In the genomic region with DNA sequence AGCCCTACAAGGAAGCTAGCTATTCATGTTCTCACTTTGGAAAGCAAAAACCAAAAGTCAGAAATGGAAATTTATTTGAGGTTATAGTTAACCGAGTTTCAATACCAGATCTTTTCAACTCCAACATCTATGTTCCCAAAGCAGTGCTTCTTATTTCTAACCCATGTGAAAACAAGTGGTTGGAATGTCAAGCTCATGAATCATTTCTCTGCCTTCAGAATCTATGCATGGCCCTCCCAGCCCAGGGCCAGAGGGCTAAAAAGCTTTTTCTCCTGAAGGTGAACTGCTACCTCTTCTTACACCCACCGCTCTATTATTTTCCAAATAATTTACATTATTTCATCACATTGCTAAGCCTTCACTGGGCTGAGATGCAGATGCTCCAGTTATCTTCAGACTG, we compare ENCODE assay signal across 17 cellular contexts.
DNase-seq lines count a peak whose midpoint lies in the region; ATAC-seq, FAIRE-seq and TF ChIP-seq lines count a peak whose summit lies in the region.
"Had no signal": no experiment of that assay in that cellular context is flagged by ENCODE, and none has a peak within 500 bp of the region (broad histone marks: within the 10 kb centered on the region; RNA-seq: fewer than 3 reads in every experiment).

No MANE protein-coding gene starts in this region.

- no peaks in the 10 kb centered on the region for H3K36me3 ChIP-seq in astrocyte (ENCODE audit: insufficient read depth, low read length)
- H3K36me3 ChIP-seq in osteoblast (ENCODE audit: insufficient read depth, low read length): no peaks in the 10 kb centered on the region

- peaks cover 12% of the 10 kb centered on the region for H3K4me1 Mint-ChIP-seq in astrocyte (ENCODE audit: low read depth, unreplicated experiment)

- no peak overlapping the region for H3K27ac ChIP-seq in astrocyte (ENCODE audit: low read depth, low read length)
- no peak overlapping the region for H3K27ac ChIP-seq in osteoblast (ENCODE audit: low read depth, low read length)

- DNase-seq in ELR (ENCODE audit: low read depth): peak; percentile 16
- peak; percentile 31 for DNase-seq in astrocyte (ENCODE audit: low read depth)
- DNase-seq in fibroblast of peridontal ligament (ENCODE audit: extremely low read depth): peak; percentile 28
- DNase-seq in osteoblast (ENCODE audit: insufficient read length, low spot score, missing footprints): peak; percentile 71
- no peak for DNase-seq in stimulated activated CD4-positive, alpha-beta T cell treated with anti-CD3 and anti-CD28 coated beads, Interleukin-4, amount 100 ng/mL, for 1 hour
- no peak for DNase-seq in stimulated activated CD4-positive, alpha-beta T cell treated with anti-CD3 and anti-CD28 coated beads, Interleukin-15, amount 100 ng/mL, for 24 hours
- DNase-seq: C1 segment of cervical spinal cord, H7, MV-4-11, NCI-H1436, NCI-H2081, NCI-H526, RPMI8226 had no signal

- H3K4me3 ChIP-seq in astrocyte (ENCODE audit: insufficient read depth, low read depth, low read length) (no peak overlapping the region), osteoblast (ENCODE audit: insufficient read depth, low read length) (no peak overlapping the region)

- H3K79me2 ChIP-seq in astrocyte (ENCODE audit: insufficient read depth, low read length): no peaks in the 10 kb centered on the region
- H3K79me2 ChIP-seq in osteoblast (ENCODE audit: insufficient read depth, low read length): no peaks in the 10 kb centered on the region

- H3K4me1 ChIP-seq in astrocyte (ENCODE audit: insufficient read depth, low read length) (no peaks in the 10 kb centered on the region), osteoblast (ENCODE audit: insufficient read depth, low read length) (no peaks in the 10 kb centered on the region)

- no peak overlapping the region for H3K4me3 Mint-ChIP-seq in astrocyte (ENCODE audit: unreplicated experiment)

- H3K4me2 ChIP-seq in astrocyte (ENCODE audit: low read length): no peak overlapping the region
- no peak overlapping the region for H3K4me2 ChIP-seq in osteoblast (ENCODE audit: insufficient read depth, low read length)

- peak overlapping the region; percentile 18 for H3K27ac Mint-ChIP-seq in astrocyte (ENCODE audit: unreplicated experiment)

- H3K9me3 Mint-ChIP-seq in astrocyte (ENCODE audit: unreplicated experiment): no peaks in the 10 kb centered on the region

- H3K9ac ChIP-seq in astrocyte (ENCODE audit: low read length): no peak overlapping the region

- peaks cover 2% of the 10 kb centered on the region for H3K9me3 ChIP-seq in astrocyte (ENCODE audit: insufficient read depth, low read depth, low read length)
- no peaks in the 10 kb centered on the region for H3K9me3 ChIP-seq in osteoblast (ENCODE audit: low read depth, low read length)

- H3K27me3 Mint-ChIP-seq in astrocyte (ENCODE audit: low read depth, unreplicated experiment): no peaks in the 10 kb centered on the region

- H3K36me3 Mint-ChIP-seq in astrocyte (ENCODE audit: low read depth, unreplicated experiment): peaks cover 2% of the 10 kb centered on the region

- H4K20me1 ChIP-seq in astrocyte (ENCODE audit: insufficient read depth, low read length) (no peaks in the 10 kb centered on the region), osteoblast (ENCODE audit: insufficient read depth, low read length) (no peaks in the 10 kb centered on the region)

- H2AFZ ChIP-seq in astrocyte (ENCODE audit: low read depth, low read length) (no peak overlapping the region), osteoblast (ENCODE audit: low read length) (no peak overlapping the region)

- no peak for FAIRE-seq in astrocyte (lab: Jason Lieb, UNC)
- FAIRE-seq: A204.1, HepG2 had no signal

- TF ChIP-seq POLR2A in GM18505 (IDR thresholded peaks at IDR 0.05; ENCODE audit: borderline replicate concordance, extremely low read depth, insufficient read depth, insufficient read length): no peak

- ATAC-seq in HG03442 (IDR thresholded peaks at IDR 0.05; ENCODE audit: unreplicated experiment): no peak
- no peak for ATAC-seq in GM18505 (IDR thresholded peaks at IDR 0.05; ENCODE audit: unreplicated experiment)
- ATAC-seq: HepG2 had no signal

- no peak for TF ChIP-seq CTCF in astrocyte (IDR thresholded peaks at IDR 0.05; ENCODE audit: insufficient read depth, low read depth, low read length)
- no peak for TF ChIP-seq CTCF in osteoblast (IDR thresholded peaks at IDR 0.05; ENCODE audit: extremely low read depth, low read depth, low read length)

- no peaks in the 10 kb centered on the region for H3K27me3 ChIP-seq in astrocyte (ENCODE audit: insufficient read depth, low read length)
- H3K27me3 ChIP-seq in osteoblast (ENCODE audit: insufficient read depth, low read length): peaks cover 5% of the 10 kb centered on the region

Comparison
In these comparisons a context has a peak if more than half of its experiments do, and no peak if none do; other contexts are left out.
1. DNase-seq: peak in ELR (single experiment), astrocyte (single experiment), fibroblast of peridontal ligament (single experiment) and osteoblast (single experiment); none in stimulated activated CD4-positive, alpha-beta T cell treated with anti-CD3 and anti-CD28 coated beads, Interleukin-4, amount 100 ng/mL, for 1 hour (single experiment) and stimulated activated CD4-positive, alpha-beta T cell treated with anti-CD3 and anti-CD28 coated beads, Interleukin-15, amount 100 ng/mL, for 24 hours (single experiment).